Comparison of ENCODE assay signal across 8 cellular contexts in the genomic region with DNA sequence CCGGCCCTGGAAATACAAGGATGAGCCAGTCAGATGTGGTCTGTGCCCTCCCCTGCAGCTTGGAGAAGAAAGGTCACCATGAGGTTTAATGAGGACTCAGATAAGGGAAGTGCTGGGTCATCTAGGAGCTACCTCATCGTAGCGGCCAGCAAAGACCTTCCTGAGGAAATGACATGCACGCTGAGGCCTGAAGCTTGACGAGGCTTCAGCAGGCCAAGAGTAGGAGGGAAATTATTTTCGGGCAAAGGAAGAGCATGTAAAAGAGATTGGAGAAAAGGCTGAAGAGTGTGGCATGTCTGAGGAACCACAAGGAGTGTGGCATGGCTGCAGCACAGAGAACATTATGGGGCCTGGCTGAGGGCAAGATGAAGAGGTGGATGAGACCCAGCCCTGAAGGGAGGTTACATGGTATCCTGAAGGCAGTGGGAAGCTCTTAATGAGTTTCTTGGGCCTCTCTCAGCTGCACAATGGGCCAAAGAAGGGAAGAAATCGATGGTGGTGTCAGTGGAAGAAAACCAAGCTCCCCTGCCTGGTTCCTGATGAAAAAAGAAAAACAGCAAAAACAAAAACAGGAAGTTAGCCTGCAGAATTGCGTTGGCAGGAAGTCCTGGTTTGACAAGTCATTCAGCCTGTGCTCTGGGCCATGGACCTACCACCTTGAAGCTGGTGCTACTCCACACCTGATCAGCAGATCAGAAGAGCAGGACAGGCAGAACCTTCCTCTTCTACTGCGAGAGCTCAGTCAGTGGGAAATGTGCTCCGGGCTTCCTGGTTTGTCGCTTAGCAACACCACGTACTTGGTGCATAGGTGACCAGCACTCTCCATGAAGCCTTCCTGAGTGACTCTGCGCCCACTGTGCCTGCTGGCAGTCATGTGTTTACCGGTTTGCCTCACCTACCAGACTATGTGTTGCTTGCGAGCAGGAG.
DNase-seq lines count a peak whose midpoint lies in the region; ATAC-seq lines count a peak whose summit lies in the region.

No MANE protein-coding gene starts in this region.

- ATAC-seq in GM18511 (IDR thresholded peaks at IDR 0.05; ENCODE audit: unreplicated experiment) (peak; percentile 85), HG02798 (IDR thresholded peaks at IDR 0.05; ENCODE audit: poor library complexity, unreplicated experiment) (peak; percentile 76)

- H3K27me3 ChIP-seq in layer of hippocampus (ENCODE audit: control insufficient read depth, insufficient read depth, low read length), result no peaks in the 10 kb centered on the region

- DNase-seq in NOMO-1 (lab: John Stamatoyannopoulos, UW; ENCODE audit: unreplicated experiment in 2 of 2) (peak; percentile 85 to 90), cerebellar nuclear complex (lab: John Stamatoyannopoulos, UW) (no peak), cerebellum (ENCODE audit: low spot score) (no peak)
- peak; percentile 32 for DNase-seq in activated T-helper 9 cell treated with anti-CD3 and anti-CD28 coated beads, Interleukin-2, amount 50 U/mL, for 16 hours (ENCODE audit: low read depth)
- DNase-seq in stimulated activated naive CD4-positive, alpha-beta T cell (lab: John Stamatoyannopoulos, UW), result peak in 4 of 6 experiments; percentile 3 to 44 (median 36)

- peak overlapping the region; percentile 57 for H3K27ac ChIP-seq in layer of hippocampus (ENCODE audit: low read depth, low read length)

Comparison
In these comparisons a context has a peak if more than half of its experiments do, and no peak if none do; other contexts are left out.
1. DNase-seq: peak in NOMO-1 (2 of 2), activated T-helper 9 cell treated with anti-CD3 and anti-CD28 coated beads, Interleukin-2, amount 50 U/mL, for 16 hours (single experiment) and stimulated activated naive CD4-positive, alpha-beta T cell (4 of 6); none in cerebellar nuclear complex (0 of 2) and cerebellum (single experiment).